Comparison of ENCODE assay signal across 8 cellular contexts in the genomic region with DNA sequence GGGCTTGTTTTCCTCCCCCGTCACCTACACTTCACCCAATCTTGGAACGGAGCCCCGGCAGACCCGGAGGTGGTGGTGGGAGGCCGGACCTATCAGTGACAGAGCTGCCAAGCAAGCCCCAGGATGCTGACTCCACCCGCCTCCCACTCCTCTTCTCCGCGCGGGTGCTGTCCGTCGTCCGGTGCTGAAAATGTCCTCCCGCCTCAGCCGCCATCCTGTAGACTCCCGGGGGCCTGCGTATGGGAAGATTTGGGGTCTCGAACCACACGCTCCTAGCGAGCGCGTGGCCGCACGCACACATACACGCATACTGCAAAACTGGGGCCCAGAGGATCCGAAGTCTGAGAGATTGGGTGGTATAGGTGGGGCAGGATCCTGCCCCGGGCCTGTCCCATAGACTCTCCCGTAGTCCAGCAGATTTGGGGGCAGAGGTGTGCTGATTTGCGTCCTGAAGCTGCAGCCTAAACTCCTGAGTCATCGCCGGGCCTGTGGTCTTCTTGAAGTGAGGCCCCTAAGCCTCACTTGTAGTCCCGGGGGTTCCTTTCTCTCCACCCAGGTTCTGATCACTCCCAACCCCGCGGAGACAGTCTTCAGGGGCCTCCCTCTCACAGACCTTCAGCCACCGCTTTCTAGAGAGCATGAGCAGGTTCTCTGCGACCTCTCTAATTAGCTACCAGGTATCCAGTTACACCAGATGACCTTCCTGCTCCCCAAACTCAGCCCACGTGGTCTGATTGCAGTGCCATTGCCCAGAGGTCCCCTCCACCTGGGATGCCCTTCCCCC. TPM values are rescaled to one million over a fixed set of nuclear protein-coding genes. Genes with fewer than 3 reads are reported as not detected.
A peak's percentile ranks its signal among the peaks of the same experiment; 100 is the strongest.
DNase-seq lines count a peak whose midpoint lies in the region; ATAC-seq and TF ChIP-seq lines count a peak whose summit lies in the region.

No MANE protein-coding gene starts in this region.

- H3K27me3 ChIP-seq in Peyer's patch (peaks cover 0 to 10% of the 10 kb centered on the region in 2 donors), sigmoid colon (peaks cover 28 to 37% (median 37%) of the 10 kb centered on the region in 3 donors)

- 8 to 11% methylated on average over 36 of the region's 36 CpGs for WGBS in sigmoid colon, 2 donors

- H3K36me3 ChIP-seq in Peyer's patch = peaks cover 0 to 8% (median 0%) of the 10 kb centered on the region in 3 donors
- H3K36me3 ChIP-seq in sigmoid colon = peaks cover 0 to 2% (median 0%) of the 10 kb centered on the region in 4 donors

- TF ChIP-seq EP300 in sigmoid colon (IDR thresholded peaks at IDR 0.05) = no peak

- TF ChIP-seq POLR2A in Peyer's patch (IDR thresholded peaks at IDR 0.05) = no peak
- no peak for TF ChIP-seq POLR2A in sigmoid colon (IDR thresholded peaks at IDR 0.05)

- peak overlapping the region; percentile 80 to 99 (median 96) for H3K27ac ChIP-seq in Peyer's patch
- peak overlapping the region; percentile 86 to 96 (median 92) for H3K27ac ChIP-seq in sigmoid colon

- intact Hi-C loops in left ventricle myocardium superior (cut with micrococcal nuclease) = no loop called here
- intact Hi-C loops in sigmoid colon (cut with DNase I) = no loop called here

- peak overlapping the region; percentile 75 to 89 for H3K27ac Mint-ChIP-seq in activated naive CD4-positive, alpha-beta T cell treated with anti-CD3 and anti-CD28 coated beads, Interleukin-2, amount 50 U/mL, for 72 hours

- DNase-seq in NCI-H345 treated with DMSO at 0.1 percent for 48 hours (lab: John Stamatoyannopoulos, UW; ENCODE audit: unreplicated experiment) (peak; percentile 58), NCI-H345 (lab: John Stamatoyannopoulos, UW) (no peak), Peyer's patch (peak in 2 of 3 donors; percentile 73 to 87), left ventricle myocardium superior (peak; percentile 81), sigmoid colon (no peak), superior temporal gyrus (ENCODE audit: extremely low spot score) (no peak)
- peak in 1 of 2 donors; percentile 81 for DNase-seq in activated naive CD4-positive, alpha-beta T cell treated with anti-CD3 and anti-CD28 coated beads, Interleukin-2, amount 50 U/mL, for 72 hours (ENCODE audit: low spot score in 2 of 2)

- ATAC-seq in HG02981 (IDR thresholded peaks at IDR 0.05; ENCODE audit: unreplicated experiment) = peak; percentile 29
- peak; percentile 66 to 79 for ATAC-seq in activated naive CD4-positive, alpha-beta T cell treated with anti-CD3 and anti-CD28 coated beads, Interleukin-2, amount 50 U/mL, for 72 hours
- ATAC-seq in left ventricle myocardium superior = peak; percentile 57

- TF ChIP-seq CTCF in Peyer's patch (IDR thresholded peaks at IDR 0.05) (no peak), sigmoid colon (IDR thresholded peaks at IDR 0.05) (no peak)

- H3K4me1 ChIP-seq in Peyer's patch (peaks cover 0 to 30% (median 21%) of the 10 kb centered on the region in 4 donors), sigmoid colon (peaks cover 0 to 41% (median 32%) of the 10 kb centered on the region in 4 donors)

- H3K4me3 ChIP-seq in Peyer's patch (peak overlapping the region; percentile 85 to 98 (median 93)), sigmoid colon (peak overlapping the region; percentile 46 to 78 (median 75))

- H3K9me3 Mint-ChIP-seq in activated naive CD4-positive, alpha-beta T cell treated with anti-CD3 and anti-CD28 coated beads, Interleukin-2, amount 50 U/mL, for 72 hours = no peaks in the 10 kb centered on the region

- H3K9me3 ChIP-seq in Peyer's patch (no peaks in the 10 kb centered on the region), sigmoid colon (no peaks in the 10 kb centered on the region)

- no peaks in the 10 kb centered on the region for H3K36me3 Mint-ChIP-seq in activated naive CD4-positive, alpha-beta T cell treated with anti-CD3 and anti-CD28 coated beads, Interleukin-2, amount 50 U/mL, for 72 hours

RNA-seq across cellular contexts. Expression of gene YIF1A, which starts 0.8 kb away (rescaled TPM):
- 100 to 1,000 TPM in 3 of 4 donors, 10 to 100 TPM in 1; 52.0 to 132 (median 115) TPM for total RNA-seq in Peyer's patch
- 10 to 100 TPM; 45.9 to 55.4 TPM for total RNA-seq in activated naive CD4-positive, alpha-beta T cell treated with anti-CD3 and anti-CD28 coated beads, Interleukin-2, amount 50 U/mL, for 72 hours
- 41.1 TPM for total RNA-seq in left ventricle myocardium superior
- 10 to 100 TPM; 43.5 to 72.4 (median 61.9) TPM for total RNA-seq in sigmoid colon
- polyA plus RNA-seq in sigmoid colon = 100 to 1,000 TPM in 1 of 3 donors, 10 to 100 TPM in 2; 30.3 to 104 (median 45.0) TPM

RNA-seq across cellular contexts. Expression of gene TMEM151A, which starts 2.0 kb away (rescaled TPM):
- total RNA-seq in Peyer's patch (under 1 TPM in 2 of 4 donors, not detected in 2; 0.27 to 0.35 TPM), left ventricle myocardium superior (0.25 TPM), sigmoid colon (under 1 TPM in 2 of 4 donors, not detected in 2; 0.27 to 0.36 TPM)
- total RNA-seq in activated naive CD4-positive, alpha-beta T cell treated with anti-CD3 and anti-CD28 coated beads, Interleukin-2, amount 50 U/mL, for 72 hours = not detected
- polyA plus RNA-seq in sigmoid colon = under 1 TPM in 1 of 3 donors, not detected in 2; 0.36 TPM

RNA-seq across cellular contexts. Expression of gene CNIH2, which starts 11.8 kb away (rescaled TPM):
- total RNA-seq in Peyer's patch (not detected), left ventricle myocardium superior (not detected), sigmoid colon (1 to 10 TPM in 1 of 4 donors, not detected in 3; 1.7 TPM)
- 1 to 10 TPM; 1.7 to 4.5 TPM for total RNA-seq in activated naive CD4-positive, alpha-beta T cell treated with anti-CD3 and anti-CD28 coated beads, Interleukin-2, amount 50 U/mL, for 72 hours
- polyA plus RNA-seq in sigmoid colon = under 1 TPM in 1 of 3 donors, not detected in 2; 0.63 TPM

RNA-seq across cellular contexts. Expression of gene RAB1B, which starts 21.3 kb away (rescaled TPM):
- 100 to 1,000 TPM in 2 of 4 donors, 10 to 100 TPM in 2; 80.0 to 161 (median 103) TPM for total RNA-seq in Peyer's patch
- total RNA-seq in activated naive CD4-positive, alpha-beta T cell treated with anti-CD3 and anti-CD28 coated beads, Interleukin-2, amount 50 U/mL, for 72 hours = 100 to 1,000 TPM; 138 to 153 TPM
- 123 TPM for total RNA-seq in left ventricle myocardium superior
- 10 to 100 TPM; 65.4 to 93.7 (median 77.3) TPM for total RNA-seq in sigmoid colon
- polyA plus RNA-seq in sigmoid colon = 100 to 1,000 TPM; 196 to 286 (median 243) TPM

RNA-seq across cellular contexts. Expression of gene CD248, which starts 27.1 kb away (rescaled TPM):
- total RNA-seq in Peyer's patch (10 to 100 TPM in 3 of 4 donors, 1 to 10 TPM in 1; 2.9 to 44.6 (median 12.0) TPM), left ventricle myocardium superior (11.1 TPM), sigmoid colon (10 to 100 TPM in 2 of 4 donors, 1 to 10 TPM in 2; 5.8 to 26.3 (median 13.0) TPM)
- total RNA-seq in activated naive CD4-positive, alpha-beta T cell treated with anti-CD3 and anti-CD28 coated beads, Interleukin-2, amount 50 U/mL, for 72 hours = under 1 TPM; 0.31 to 0.36 TPM
- polyA plus RNA-seq in sigmoid colon = 10 to 100 TPM in 1 of 3 donors, 1 to 10 TPM in 2; 1.2 to 13.7 (median 3.0) TPM

Comparison
In these comparisons a context has a peak if more than half of its experiments do, and no peak if none do; other contexts are left out.
1. DNase-seq: peak in NCI-H345 treated with DMSO at 0.1 percent for 48 hours (single experiment), Peyer's patch (2 of 3) and left ventricle myocardium superior (single experiment); none in NCI-H345 (single experiment), sigmoid colon (single experiment) and superior temporal gyrus (single experiment).
2. Peak in every context shown above with its lines, with median percentiles within 50 percentile points of each other: ATAC-seq.